Comparison of ENCODE assay signal across 20 cellular contexts in the genomic region with DNA sequence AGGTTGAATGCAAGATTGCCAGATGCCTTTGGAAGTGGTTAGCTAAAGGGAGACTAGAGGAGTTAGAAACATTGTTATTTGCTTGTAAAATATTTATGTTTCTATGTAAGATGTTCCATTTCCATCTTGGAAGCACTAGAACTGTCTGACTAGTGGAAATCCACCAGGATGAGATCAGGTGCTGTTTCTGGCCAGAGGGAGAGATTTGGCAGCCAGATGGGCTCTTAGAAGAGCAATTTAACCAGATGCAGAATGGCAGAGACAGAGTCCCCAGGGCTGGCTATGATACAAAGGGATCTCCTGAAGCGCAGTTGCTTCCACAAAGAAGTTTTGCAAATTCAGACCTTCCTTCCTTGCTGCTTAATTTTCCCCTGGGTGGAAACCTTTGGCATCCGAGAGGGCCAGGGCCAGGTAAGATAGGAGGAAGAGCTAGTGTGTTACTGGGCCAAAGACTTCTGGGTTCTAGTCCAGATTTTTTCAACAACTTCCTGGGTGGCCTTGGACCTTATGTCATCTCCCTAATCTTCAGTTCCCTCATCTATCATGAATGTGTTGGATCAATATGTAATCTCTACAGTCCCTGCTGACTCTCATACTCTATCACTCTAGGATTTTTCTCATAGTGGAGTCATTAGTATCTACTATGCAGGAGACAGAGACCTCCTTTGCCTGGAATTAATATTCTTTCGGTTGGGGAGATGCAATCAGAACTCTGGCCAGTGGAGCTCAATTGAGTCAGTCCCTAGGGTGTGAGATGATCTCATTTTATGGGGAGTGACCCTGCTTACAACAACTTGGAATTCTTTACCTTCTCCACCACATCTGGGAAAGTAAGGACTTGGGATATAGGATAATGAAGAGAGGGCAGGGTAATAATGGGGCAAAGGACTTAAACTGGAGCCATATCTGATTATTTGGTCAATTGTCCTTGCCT. TPM values are rescaled to one million over a fixed set of nuclear protein-coding genes. Genes with fewer than 3 reads are reported as not detected.
DNase-seq lines count a peak whose midpoint lies in the region; ATAC-seq and TF ChIP-seq lines count a peak whose summit lies in the region.
"Had no signal": no experiment of that assay in that cellular context is flagged by ENCODE, and none has a peak within 500 bp of the region (broad histone marks: within the 10 kb centered on the region; RNA-seq: fewer than 3 reads in every experiment).

No MANE protein-coding gene starts in this region.

- WGBS in gastroesophageal sphincter (ENCODE audit: low coverage in 1 of 2), 2 donors: 31 to 69% methylated on average over 1 of the region's 3 CpGs
- WGBS in prostate gland: 68% methylated on average over 3 of the region's 3 CpGs

- no peak for TF ChIP-seq EP300 in gastroesophageal sphincter (IDR thresholded peaks at IDR 0.05)

- no peaks in the 10 kb centered on the region for H3K36me3 ChIP-seq in gastroesophageal sphincter
- H3K36me3 ChIP-seq in prostate gland: no peaks in the 10 kb centered on the region
- H3K36me3 ChIP-seq: breast epithelium had no signal

- ATAC-seq in gastroesophageal sphincter: peak; percentile 49
- ATAC-seq in GM19467 (IDR thresholded peaks at IDR 0.05; ENCODE audit: unreplicated experiment): no peak
- ATAC-seq: activated CD8-positive, alpha-beta T cell treated with anti-CD3 and anti-CD28 coated beads, Interleukin-2, amount 10 ng/mL, durations not matched to agents 7 days and 5 days; activated T-cell treated with anti-CD3 and anti-CD28 coated beads, Interleukin-2, amount 50 U/mL, for 4 hours; stimulated activated naive CD8-positive, alpha-beta T cell treated with anti-CD3 and anti-CD28 coated beads, Interleukin-15, Interleukin-2, amounts not matched to agents 100 U/mL and 50 U/mL, for 24 hours; T-cell had no signal

- H3K4me1 ChIP-seq in gastroesophageal sphincter (peaks cover 2 to 59% (median 29%) of the 10 kb centered on the region in 3 donors), prostate gland (replicated peaks) (peaks cover 22% of the 10 kb centered on the region)
- H3K4me1 ChIP-seq: breast epithelium had no signal

- no peak overlapping the region for H3K4me3 ChIP-seq in gastroesophageal sphincter
- no peak overlapping the region for H3K4me3 ChIP-seq in prostate gland
- H3K4me3 ChIP-seq: breast epithelium had no signal

- peak; percentile 60 for DNase-seq in AG20443 (ENCODE audit: low spot score)
- DNase-seq in NCI-H524 treated with DMSO at 0.1 percent for 48 hours (lab: John Stamatoyannopoulos, UW): peak; percentile 22
- DNase-seq in prostate gland (ENCODE audit: low spot score): no peak
- no peak for DNase-seq in D341Med (ENCODE audit: low spot score)
- no peak for DNase-seq in AML-193 (lab: John Stamatoyannopoulos, UW)
- no peak for DNase-seq in NCI-H526 treated with DMSO at 0.1 percent for 48 hours (lab: John Stamatoyannopoulos, UW)
- DNase-seq: activated CD8-positive, alpha-beta T cell treated with anti-CD3 and anti-CD28 coated beads, Interleukin-2, amount 10 ng/mL, durations not matched to agents 7 days and 5 days; activated naive CD4-positive, alpha-beta T cell treated with anti-CD3 and anti-CD28 coated beads, Interleukin-2, amount 50 U/mL, for 16 hours; activated T-cell treated with anti-CD3 and anti-CD28 coated beads, Interleukin-2, amount 50 U/mL, for 4 hours; CD8-positive, alpha-beta memory T cell; DND-41; erythroblast; IMR-90; mesendoderm; NCI-H1694 treated with DMSO at 0.1 percent for 48 hours; stimulated activated naive CD8-positive, alpha-beta T cell treated with anti-CD3 and anti-CD28 coated beads, Interleukin-15, Interleukin-2, amounts not matched to agents 100 U/mL and 50 U/mL, for 24 hours; T-cell had no signal

- TF ChIP-seq CTCF in gastroesophageal sphincter (IDR thresholded peaks at IDR 0.05) (no peak), prostate gland (IDR thresholded peaks at IDR 0.05) (no peak)

- H3K27me3 ChIP-seq in gastroesophageal sphincter: no peaks in the 10 kb centered on the region
- H3K27me3 ChIP-seq in prostate gland (replicated peaks; ENCODE audit: insufficient read depth): no peaks in the 10 kb centered on the region
- H3K27me3 ChIP-seq: breast epithelium had no signal

- H3K9me3 ChIP-seq in gastroesophageal sphincter: no peaks in the 10 kb centered on the region
- H3K9me3 ChIP-seq in prostate gland: no peaks in the 10 kb centered on the region
- H3K9me3 ChIP-seq: breast epithelium had no signal

- H3K27ac ChIP-seq in gastroesophageal sphincter (peak overlapping the region; percentile 14 to 86 (median 78)), prostate gland (peak overlapping the region; percentile 76 to 81)

- TF ChIP-seq POLR2A in gastroesophageal sphincter (IDR thresholded peaks at IDR 0.05) (no peak), prostate gland (IDR thresholded peaks at IDR 0.05) (no peak)

- intact Hi-C loops in prostate gland (cut with DNase I): loop anchor here (2.0 to 10.0 kb wide), 2 partner anchors 210 to 660 kb away; no protein-coding TSS in a partner anchor

RNA-seq across cellular contexts. Expression of a gene that starts 41.1 kb away (rescaled TPM):
- total RNA-seq in gastroesophageal sphincter (100 to 1,000 TPM; 123 to 230 (median 151) TPM), prostate gland (100 to 1,000 TPM in 1 of 2 donors, 10 to 100 TPM in 1; 83.3 to 159 TPM)

Comparison
In these comparisons a context has a peak if more than half of its experiments do, and no peak if none do; other contexts are left out.
1. DNase-seq: peak in AG20443 (single experiment) and NCI-H524 treated with DMSO at 0.1 percent for 48 hours (single experiment); none in prostate gland (single experiment), D341Med (single experiment), AML-193 (0 of 2) and NCI-H526 treated with DMSO at 0.1 percent for 48 hours (single experiment).